Comparison of ENCODE assay signal across 9 cellular contexts in genomic region chr7:118590107-118590506, GRCh38.
DNase-seq lines count a peak whose midpoint lies in the region; ATAC-seq and TF ChIP-seq lines count a peak whose summit lies in the region.
"Had no signal": no experiment of that assay in that cellular context is flagged by ENCODE, and none has a peak within 500 bp of the region (broad histone marks: within the 10 kb centered on the region; RNA-seq: fewer than 3 reads in every experiment).

No MANE protein-coding gene starts in this region.

- peak; percentile 83 for ATAC-seq in GM21786 (IDR thresholded peaks at IDR 0.05; ENCODE audit: unreplicated experiment)

- no peak for DNase-seq in GM13977 (ENCODE audit: low spot score)
- peak; percentile 15 for DNase-seq in MV-4-11 (lab: John Stamatoyannopoulos, UW)
- DNase-seq in glomerular visceral epithelial cell (ENCODE audit: extremely low spot score) = peak; percentile 6
- no peak for DNase-seq in cortex of kidney (lab: John Stamatoyannopoulos, UW)
- no peak for DNase-seq in putamen (ENCODE audit: low spot score)
- no peak for DNase-seq in mucosa of gallbladder (ENCODE audit: low spot score)
- DNase-seq in activated T-cell treated with anti-CD3 and anti-CD28 coated beads, Interleukin-2, amount 50 U/mL, for 48 hours = no peak
- DNase-seq: activated naive CD8-positive, alpha-beta T cell treated with anti-CD3 and anti-CD28 coated beads, Interleukin-2, amount 10 ng/mL, durations not matched to agents 7 days and 5 days had no signal

- in situ Hi-C loops in GM13977 (cut with MboI; ENCODE audit: low pct_unique_long_range_greater_than_20kb, low sequenced_read_pairs, unreplicated experiment) = no loop called here

- peak; percentile 61 for TF ChIP-seq CTCF in GM13977 (IDR thresholded peaks at IDR 0.05; ENCODE audit: extremely low read depth, insufficient read depth, missing control alignments)

Comparison
In these comparisons a context has a peak if more than half of its experiments do, and no peak if none do; other contexts are left out.
1. DNase-seq: peak in MV-4-11 (single experiment) and glomerular visceral epithelial cell (single experiment); none in GM13977 (single experiment), cortex of kidney (single experiment), putamen (single experiment), mucosa of gallbladder (single experiment) and activated T-cell treated with anti-CD3 and anti-CD28 coated beads, Interleukin-2, amount 50 U/mL, for 48 hours (0 of 2).